3 cellular contexts compared by ENCODE assay signal in the genomic region with DNA sequence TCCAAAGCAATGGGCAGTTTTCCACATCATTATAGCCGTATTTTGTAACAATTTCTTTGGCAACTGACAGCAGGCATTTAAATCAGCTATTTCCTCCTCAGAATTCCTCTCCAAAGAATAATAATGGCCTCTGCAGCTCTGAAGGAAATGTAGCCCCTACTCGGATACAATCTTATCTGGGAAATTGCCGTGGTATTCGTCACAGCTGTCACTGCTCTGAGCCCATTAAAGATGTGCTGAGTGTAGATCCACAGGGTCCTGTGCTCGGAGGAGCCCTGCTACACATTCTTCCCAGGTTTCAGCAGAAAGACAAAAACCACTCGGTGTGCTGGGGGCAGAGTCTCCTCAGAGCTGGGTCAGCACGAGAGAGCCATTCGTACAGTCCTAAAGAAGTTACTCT.
TF ChIP-seq lines count a peak whose summit lies in the region.

No MANE protein-coding gene starts in this region.

TF ChIP-seq in SK-N-SH treated with all-trans-retinoic acid at 6 μM for 48 hours, 23 proteins besides CTCF, POLR2A, EP300 and RAD21:
- peak; percentile 59 for TF ChIP-seq ISL1 (CRISPR knock-in tag; IDR thresholded peaks at IDR 0.05)
- no peak for TF ChIP-seq ESRRG (CRISPR knock-in tag; IDR thresholded peaks at IDR 0.05)

TF ChIP-seq in SK-N-SH, 30 proteins besides CTCF, POLR2A, EP300 and RAD21:
- TF ChIP-seq, protein P1, sequence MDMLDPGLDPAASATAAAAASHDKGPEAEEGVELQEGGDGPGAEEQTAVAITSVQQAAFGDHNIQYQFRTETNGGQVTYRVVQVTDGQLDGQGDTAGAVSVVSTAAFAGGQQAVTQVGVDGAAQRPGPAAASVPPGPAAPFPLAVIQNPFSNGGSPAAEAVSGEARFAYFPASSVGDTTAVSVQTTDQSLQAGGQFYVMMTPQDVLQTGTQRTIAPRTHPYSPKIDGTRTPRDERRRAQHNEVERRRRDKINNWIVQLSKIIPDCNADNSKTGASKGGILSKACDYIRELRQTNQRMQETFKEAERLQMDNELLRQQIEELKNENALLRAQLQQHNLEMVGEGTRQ (IDR thresholded peaks at IDR 0.05; ENCODE audit: borderline replicate concordance, low read depth, low read length), result no peak
- no peak for TF ChIP-seq GABPA (IDR thresholded peaks at IDR 0.05; ENCODE audit: low read depth)
- TF ChIP-seq, protein P2, sequence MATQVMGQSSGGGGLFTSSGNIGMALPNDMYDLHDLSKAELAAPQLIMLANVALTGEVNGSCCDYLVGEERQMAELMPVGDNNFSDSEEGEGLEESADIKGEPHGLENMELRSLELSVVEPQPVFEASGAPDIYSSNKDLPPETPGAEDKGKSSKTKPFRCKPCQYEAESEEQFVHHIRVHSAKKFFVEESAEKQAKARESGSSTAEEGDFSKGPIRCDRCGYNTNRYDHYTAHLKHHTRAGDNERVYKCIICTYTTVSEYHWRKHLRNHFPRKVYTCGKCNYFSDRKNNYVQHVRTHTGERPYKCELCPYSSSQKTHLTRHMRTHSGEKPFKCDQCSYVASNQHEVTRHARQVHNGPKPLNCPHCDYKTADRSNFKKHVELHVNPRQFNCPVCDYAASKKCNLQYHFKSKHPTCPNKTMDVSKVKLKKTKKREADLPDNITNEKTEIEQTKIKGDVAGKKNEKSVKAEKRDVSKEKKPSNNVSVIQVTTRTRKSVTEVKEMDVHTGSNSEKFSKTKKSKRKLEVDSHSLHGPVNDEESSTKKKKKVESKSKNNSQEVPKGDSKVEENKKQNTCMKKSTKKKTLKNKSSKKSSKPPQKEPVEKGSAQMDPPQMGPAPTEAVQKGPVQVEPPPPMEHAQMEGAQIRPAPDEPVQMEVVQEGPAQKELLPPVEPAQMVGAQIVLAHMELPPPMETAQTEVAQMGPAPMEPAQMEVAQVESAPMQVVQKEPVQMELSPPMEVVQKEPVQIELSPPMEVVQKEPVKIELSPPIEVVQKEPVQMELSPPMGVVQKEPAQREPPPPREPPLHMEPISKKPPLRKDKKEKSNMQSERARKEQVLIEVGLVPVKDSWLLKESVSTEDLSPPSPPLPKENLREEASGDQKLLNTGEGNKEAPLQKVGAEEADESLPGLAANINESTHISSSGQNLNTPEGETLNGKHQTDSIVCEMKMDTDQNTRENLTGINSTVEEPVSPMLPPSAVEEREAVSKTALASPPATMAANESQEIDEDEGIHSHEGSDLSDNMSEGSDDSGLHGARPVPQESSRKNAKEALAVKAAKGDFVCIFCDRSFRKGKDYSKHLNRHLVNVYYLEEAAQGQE (IDR thresholded peaks at IDR 0.05; ENCODE audit: low read depth, low read length), result no peak

TF ChIP-seq in endothelial cell of umbilical vein, 7 proteins besides CTCF, POLR2A, EP300 and RAD21:
- TF ChIP-seq, protein P3, sequence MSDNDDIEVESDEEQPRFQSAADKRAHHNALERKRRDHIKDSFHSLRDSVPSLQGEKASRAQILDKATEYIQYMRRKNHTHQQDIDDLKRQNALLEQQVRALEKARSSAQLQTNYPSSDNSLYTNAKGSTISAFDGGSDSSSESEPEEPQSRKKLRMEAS (IDR thresholded peaks at IDR 0.05; ENCODE audit: insufficient read depth, insufficient read length), result no peak
- TF ChIP-seq GATA2 (IDR thresholded peaks at IDR 0.05; ENCODE audit: insufficient read depth, insufficient read length, low read depth, low read length), result peak; percentile 28
